23 cellular contexts compared by ENCODE assay signal in the genomic region with DNA sequence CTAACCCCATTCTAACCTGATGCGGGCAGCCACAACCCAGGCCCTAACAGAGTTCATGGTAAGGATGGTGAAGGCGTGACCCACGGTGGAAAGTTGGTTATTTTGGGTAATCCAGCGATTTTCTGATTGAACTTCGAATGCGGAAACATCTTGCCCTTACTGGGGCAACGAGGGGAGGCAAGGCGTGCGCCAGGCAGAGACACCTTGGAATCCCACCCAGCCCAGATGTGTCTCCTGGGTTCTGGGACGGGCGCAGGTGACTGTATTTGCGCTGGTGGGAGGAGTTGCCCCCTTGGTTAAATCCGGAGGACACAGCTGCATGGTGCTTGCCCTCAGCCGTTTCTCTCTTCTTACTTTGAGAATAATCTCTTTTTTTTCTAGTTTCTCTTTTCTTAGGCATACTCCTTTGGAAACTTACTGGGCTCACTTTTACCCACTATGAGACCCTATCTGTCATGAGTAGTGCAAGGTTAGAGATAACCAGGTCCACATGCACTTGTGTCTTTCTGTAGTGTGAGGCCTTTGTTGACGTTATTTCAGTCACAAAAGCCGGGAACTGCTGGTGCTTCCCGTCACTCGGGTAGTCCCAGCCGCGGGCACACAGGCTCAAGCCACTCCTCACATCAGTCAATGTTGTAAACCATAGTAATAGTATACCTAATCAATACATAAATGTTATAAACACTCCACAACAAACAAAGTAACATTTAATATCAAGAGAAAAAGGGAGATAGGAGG.
DNase-seq lines count a peak whose midpoint lies in the region; ATAC-seq and TF ChIP-seq lines count a peak whose summit lies in the region.
"Had no signal": no experiment of that assay in that cellular context is flagged by ENCODE, and none has a peak within 500 bp of the region (broad histone marks: within the 10 kb centered on the region; RNA-seq: fewer than 3 reads in every experiment).

No MANE protein-coding gene starts in this region.

- peaks cover 0 to 78% (median 30%) of the 10 kb centered on the region in 12 donors for H3K4me1 ChIP-seq in heart left ventricle
- H3K4me1 ChIP-seq: HAP-1, uterus had no signal

- H3K4me1 Mint-ChIP-seq in stimulated activated naive CD8-positive, alpha-beta T cell treated with anti-CD3 and anti-CD28 coated beads, Interleukin-15, amount 100 ng/mL, for 72 hours = peaks cover 35% of the 10 kb centered on the region
- H3K4me1 Mint-ChIP-seq in nephron progenitor cell (peaks cover 84% of the 10 kb centered on the region), chondrocyte (ENCODE audit: low read depth) (no peaks in the 10 kb centered on the region)
- peaks cover 19% of the 10 kb centered on the region for H3K4me1 Mint-ChIP-seq in activated CD4-positive, alpha-beta memory T cell treated with anti-CD3 and anti-CD28 coated beads, Interleukin-2, amount 10 ng/mL, durations not matched to agents 7 days and 5 days

- intact Hi-C loops in heart left ventricle (cut with DNase I) = no loop called here

- no peaks in the 10 kb centered on the region for H3K9me3 ChIP-seq in heart left ventricle
- H3K9me3 ChIP-seq: BLaER1, HAP-1, uterus had no signal

- peak overlapping the region; percentile 37 to 48 for H3K27ac Mint-ChIP-seq in stimulated activated naive CD8-positive, alpha-beta T cell treated with anti-CD3 and anti-CD28 coated beads, Interleukin-15, amount 100 ng/mL, for 72 hours
- peak overlapping the region; percentile 88 for H3K27ac Mint-ChIP-seq in nephron progenitor cell
- no peak overlapping the region for H3K27ac Mint-ChIP-seq in activated CD4-positive, alpha-beta memory T cell treated with anti-CD3 and anti-CD28 coated beads, Interleukin-2, amount 10 ng/mL, durations not matched to agents 7 days and 5 days
- H3K27ac Mint-ChIP-seq in chondrocyte (ENCODE audit: unreplicated experiment) = no peak overlapping the region
- H3K27ac Mint-ChIP-seq: activated CD4-positive, alpha-beta T cell treated with anti-CD3 and anti-CD28 coated beads for 36 hours; activated naive CD4-positive, alpha-beta T cell treated with anti-CD3 and anti-CD28 coated beads for 36 hours; activated T-cell treated with anti-CD3 and anti-CD28 coated beads, Interleukin-2, amount 50 U/mL, for 72 hours; IgD-negative memory B cell; immature natural killer cell; T-cell had no signal

- TF ChIP-seq CTCF in heart left ventricle (IDR thresholded peaks at IDR 0.05) (no peak), nephron progenitor cell (IDR thresholded peaks at IDR 0.05) (no peak), GM10266 (IDR thresholded peaks at IDR 0.05; ENCODE audit: control insufficient read depth, insufficient read depth, low read depth, missing control alignments) (no peak), chondrocyte (IDR thresholded peaks at IDR 0.05) (no peak)

- DNase-seq in stimulated activated naive CD8-positive, alpha-beta T cell treated with anti-CD3 and anti-CD28 coated beads, Interleukin-15, amount 100 ng/mL, for 72 hours = no peak
- no peak for DNase-seq in stimulated activated naive CD8-positive, alpha-beta T cell treated with anti-CD3 and anti-CD28 coated beads, Interleukin-15, Interleukin-2, amounts not matched to agents 100 U/mL and 50 U/mL, for 24 hours
- DNase-seq in heart left ventricle (no peak), nephron progenitor cell (no peak), GM10266 (ENCODE audit: extremely low spot score) (no peak), GDM1 (lab: John Stamatoyannopoulos, UW) (no peak), chondrocyte (ENCODE audit: low spot score) (no peak)
- no peak for DNase-seq in activated CD4-positive, alpha-beta memory T cell treated with anti-CD3 and anti-CD28 coated beads, Interleukin-2, amount 10 ng/mL, durations not matched to agents 7 days and 5 days
- DNase-seq: ACHN; activated CD4-positive, alpha-beta T cell treated with anti-CD3 and anti-CD28 coated beads for 36 hours; activated naive CD4-positive, alpha-beta T cell treated with anti-CD3 and anti-CD28 coated beads for 36 hours; activated T-cell treated with anti-CD3 and anti-CD28 coated beads, Interleukin-2, amount 50 U/mL, for 72 hours; amniotic stem cell; immature natural killer cell; NCI-H1436 treated with DMSO at 0.1 percent for 48 hours; occipital lobe; SIG-M5; T-cell; uterus had no signal

- H3K27me3 Mint-ChIP-seq in stimulated activated naive CD8-positive, alpha-beta T cell treated with anti-CD3 and anti-CD28 coated beads, Interleukin-15, amount 100 ng/mL, for 72 hours = no peaks in the 10 kb centered on the region
- H3K27me3 Mint-ChIP-seq in nephron progenitor cell (ENCODE audit: low read depth, poor library complexity) (peaks cover 3% of the 10 kb centered on the region), chondrocyte (ENCODE audit: low read depth) (peaks cover 2% of the 10 kb centered on the region)
- H3K27me3 Mint-ChIP-seq in activated CD4-positive, alpha-beta memory T cell treated with anti-CD3 and anti-CD28 coated beads, Interleukin-2, amount 10 ng/mL, durations not matched to agents 7 days and 5 days = no peaks in the 10 kb centered on the region
- H3K27me3 Mint-ChIP-seq: activated CD4-positive, alpha-beta T cell treated with anti-CD3 and anti-CD28 coated beads for 36 hours; T-cell had no signal

- peaks cover 8% of the 10 kb centered on the region for H3K36me3 Mint-ChIP-seq in nephron progenitor cell (ENCODE audit: low read depth)
- H3K36me3 Mint-ChIP-seq in activated CD4-positive, alpha-beta memory T cell treated with anti-CD3 and anti-CD28 coated beads, Interleukin-2, amount 10 ng/mL, durations not matched to agents 7 days and 5 days (ENCODE audit: low read depth) = peaks cover 3% of the 10 kb centered on the region
- H3K36me3 Mint-ChIP-seq in chondrocyte (ENCODE audit: low read depth) = no peaks in the 10 kb centered on the region

- no peaks in the 10 kb centered on the region for H3K36me3 ChIP-seq in heart left ventricle
- H3K36me3 ChIP-seq: HAP-1, uterus had no signal

- peak overlapping the region in 11 of 12 donors; percentile 44 to 85 (median 65) for H3K27ac ChIP-seq in heart left ventricle
- H3K27ac ChIP-seq: BLaER1, hepatocyte, uterus had no signal

- no peak for TF ChIP-seq POLR2A in heart left ventricle (IDR thresholded peaks at IDR 0.05)

- H3K27me3 ChIP-seq in heart left ventricle = no peaks in the 10 kb centered on the region
- H3K27me3 ChIP-seq: BLaER1, hepatocyte, uterus had no signal

- POLR2A ChIA-PET in activated CD4-positive, alpha-beta memory T cell treated with anti-CD3 and anti-CD28 coated beads, Interleukin-2, amount 10 ng/mL, durations not matched to agents 7 days and 5 days (lab: Charles Lee) = no interaction called here

- no peaks in the 10 kb centered on the region for H3K9me3 Mint-ChIP-seq in stimulated activated naive CD8-positive, alpha-beta T cell treated with anti-CD3 and anti-CD28 coated beads, Interleukin-15, amount 100 ng/mL, for 72 hours
- H3K9me3 Mint-ChIP-seq in nephron progenitor cell (no peaks in the 10 kb centered on the region), chondrocyte (ENCODE audit: low read depth) (no peaks in the 10 kb centered on the region)
- no peaks in the 10 kb centered on the region for H3K9me3 Mint-ChIP-seq in activated CD4-positive, alpha-beta memory T cell treated with anti-CD3 and anti-CD28 coated beads, Interleukin-2, amount 10 ng/mL, durations not matched to agents 7 days and 5 days
- H3K9me3 Mint-ChIP-seq: activated naive CD4-positive, alpha-beta T cell treated with anti-CD3 and anti-CD28 coated beads for 36 hours; activated T-cell treated with anti-CD3 and anti-CD28 coated beads, Interleukin-2, amount 50 U/mL, for 72 hours; IgD-negative memory B cell; immature natural killer cell; T-cell had no signal

- H3K4me3 Mint-ChIP-seq in stimulated activated naive CD8-positive, alpha-beta T cell treated with anti-CD3 and anti-CD28 coated beads, Interleukin-15, amount 100 ng/mL, for 72 hours = no peak overlapping the region
- peak overlapping the region; percentile 27 for H3K4me3 Mint-ChIP-seq in nephron progenitor cell
- H3K4me3 Mint-ChIP-seq in activated CD4-positive, alpha-beta memory T cell treated with anti-CD3 and anti-CD28 coated beads, Interleukin-2, amount 10 ng/mL, durations not matched to agents 7 days and 5 days = no peak overlapping the region
- H3K4me3 Mint-ChIP-seq in chondrocyte (ENCODE audit: unreplicated experiment) = no peak overlapping the region
- H3K4me3 Mint-ChIP-seq: activated CD4-positive, alpha-beta T cell treated with anti-CD3 and anti-CD28 coated beads for 36 hours; activated naive CD4-positive, alpha-beta T cell treated with anti-CD3 and anti-CD28 coated beads for 36 hours; activated T-cell treated with anti-CD3 and anti-CD28 coated beads, Interleukin-2, amount 50 U/mL, for 72 hours; IgD-negative memory B cell; immature natural killer cell; T-cell had no signal

- CTCF ChIA-PET in activated CD4-positive, alpha-beta memory T cell treated with anti-CD3 and anti-CD28 coated beads, Interleukin-2, amount 10 ng/mL, durations not matched to agents 7 days and 5 days (lab: Charles Lee) = no interaction called here

- WGBS in heart left ventricle, 4 donors = 72 to 77% (median 75%) methylated on average over 20 of the region's 20 CpGs

- H3K4me3 ChIP-seq in heart left ventricle = no peak overlapping the region
- H3K4me3 ChIP-seq: BLaER1, HAP-1, hepatocyte, uterus had no signal

- ATAC-seq in stimulated activated naive CD8-positive, alpha-beta T cell treated with anti-CD3 and anti-CD28 coated beads, Interleukin-15, amount 100 ng/mL, for 72 hours = no peak
- ATAC-seq in stimulated activated naive CD8-positive, alpha-beta T cell treated with anti-CD3 and anti-CD28 coated beads, Interleukin-15, Interleukin-2, amounts not matched to agents 100 U/mL and 50 U/mL, for 24 hours = no peak
- ATAC-seq in heart left ventricle = peak; percentile 18 to 50 (median 30)
- ATAC-seq: activated CD4-positive, alpha-beta T cell treated with anti-CD3 and anti-CD28 coated beads for 36 hours; activated T-cell treated with anti-CD3 and anti-CD28 coated beads, Interleukin-2, amount 50 U/mL, for 72 hours; T-cell had no signal

Comparison
In these comparisons a context has a peak if more than half of its experiments do, and no peak if none do; other contexts are left out.
1. ATAC-seq: peak in heart left ventricle (4 of 4); none in stimulated activated naive CD8-positive, alpha-beta T cell treated with anti-CD3 and anti-CD28 coated beads, Interleukin-15, amount 100 ng/mL, for 72 hours (single experiment) and stimulated activated naive CD8-positive, alpha-beta T cell treated with anti-CD3 and anti-CD28 coated beads, Interleukin-15, Interleukin-2, amounts not matched to agents 100 U/mL and 50 U/mL, for 24 hours (single experiment).
2. H3K27ac Mint-ChIP-seq: peak in stimulated activated naive CD8-positive, alpha-beta T cell treated with anti-CD3 and anti-CD28 coated beads, Interleukin-15, amount 100 ng/mL, for 72 hours (2 of 2) and nephron progenitor cell (single experiment); none in activated CD4-positive, alpha-beta memory T cell treated with anti-CD3 and anti-CD28 coated beads, Interleukin-2, amount 10 ng/mL, durations not matched to agents 7 days and 5 days (single experiment) and chondrocyte (single experiment).